Comparison of ENCODE assay signal across 19 cellular contexts in genomic region chr15:79164043-79164442, GRCh38.
A peak's percentile ranks its signal among the peaks of the same experiment; 100 is the strongest.
DNase-seq lines count a peak whose midpoint lies in the region; ATAC-seq and TF ChIP-seq lines count a peak whose summit lies in the region.
"Had no signal": no experiment of that assay in that cellular context is flagged by ENCODE, and none has a peak within 500 bp of the region (broad histone marks: within the 10 kb centered on the region; RNA-seq: fewer than 3 reads in every experiment).

No MANE protein-coding gene starts in this region.

- 47% methylated on average over 4 of the region's 4 CpGs for WGBS in liver

- TF ChIP-seq CTCF in RWPE2 (IDR thresholded peaks at IDR 0.05; ENCODE audit: poor library complexity, severe bottlenecking) (no peak), liver (IDR thresholded peaks at IDR 0.05; ENCODE audit: low read depth, low read length, missing input control) (no peak), type B pancreatic cell (conservative IDR thresholded peaks at IDR 0.05) (no peak)

- no peak overlapping the region for H3K4me3 Mint-ChIP-seq in type B pancreatic cell
- no peak overlapping the region for H3K4me3 Mint-ChIP-seq in natural killer cell treated with Interleukin-12 subunit alpha and Interleukin-12 subunit beta and Interleukin-15 and Interleukin-18, amount 100 ng/mL, for 72 hours
- H3K4me3 Mint-ChIP-seq: B cell; CD4-positive, alpha-beta T cell; CD8-positive, alpha-beta T cell had no signal

- H3K27ac ChIP-seq in RWPE2 (ENCODE audit: poor library complexity, severe bottlenecking) (no peak overlapping the region), liver (ENCODE audit: low read depth in 1 of 2, low read length in 2 of 2) (peak overlapping the region in 1 of 2 donors; percentile 9)
- H3K27ac ChIP-seq: 22Rv1; A549; BLaER1 treated with 17β-estradiol and CSF1 and Interleukin-3, amounts not matched to agents 10 nM and 100 nM; C4-2B had no signal

- H3K36me3 Mint-ChIP-seq in type B pancreatic cell: no peaks in the 10 kb centered on the region
- no peaks in the 10 kb centered on the region for H3K36me3 Mint-ChIP-seq in natural killer cell treated with Interleukin-12 subunit alpha and Interleukin-12 subunit beta and Interleukin-15 and Interleukin-18, amount 100 ng/mL, for 72 hours
- H3K36me3 Mint-ChIP-seq: CD8-positive, alpha-beta T cell had no signal

- H3K27ac Mint-ChIP-seq in type B pancreatic cell: no peak overlapping the region
- H3K27ac Mint-ChIP-seq in natural killer cell treated with Interleukin-12 subunit alpha and Interleukin-12 subunit beta and Interleukin-15 and Interleukin-18, amount 100 ng/mL, for 72 hours: no peak overlapping the region
- H3K27ac Mint-ChIP-seq: B cell; CD4-positive, alpha-beta T cell; CD8-positive, alpha-beta T cell had no signal

- H3K4me1 Mint-ChIP-seq in type B pancreatic cell (ENCODE audit: unreplicated experiment): peaks cover 3% of the 10 kb centered on the region
- no peaks in the 10 kb centered on the region for H3K4me1 Mint-ChIP-seq in natural killer cell treated with Interleukin-12 subunit alpha and Interleukin-12 subunit beta and Interleukin-15 and Interleukin-18, amount 100 ng/mL, for 72 hours (ENCODE audit: low read depth in 2 of 2)

- H3K27me3 ChIP-seq in RWPE2 (ENCODE audit: insufficient read depth, poor library complexity, severe bottlenecking) (no peaks in the 10 kb centered on the region), liver (ENCODE audit: control insufficient read depth in 4 of 4, insufficient read depth in 4 of 4, low read length in 3 of 4) (no peaks in the 10 kb centered on the region)
- H3K27me3 ChIP-seq: BLaER1 treated with 17β-estradiol and CSF1 and Interleukin-3, amounts not matched to agents 10 nM and 100 nM had no signal

- H3K9me3 Mint-ChIP-seq in type B pancreatic cell: no peaks in the 10 kb centered on the region
- H3K9me3 Mint-ChIP-seq in natural killer cell treated with Interleukin-12 subunit alpha and Interleukin-12 subunit beta and Interleukin-15 and Interleukin-18, amount 100 ng/mL, for 72 hours: no peaks in the 10 kb centered on the region
- H3K9me3 Mint-ChIP-seq: CD4-positive, alpha-beta T cell; CD8-positive, alpha-beta T cell had no signal

- H3K4me3 ChIP-seq in RWPE2 (ENCODE audit: severe bottlenecking): no peak overlapping the region
- H3K4me3 ChIP-seq in liver (ENCODE audit: low read depth in 1 of 3, low read length in 3 of 3): no peak overlapping the region
- H3K4me3 ChIP-seq: A549; BLaER1 treated with 17β-estradiol and CSF1 and Interleukin-3, amounts not matched to agents 10 nM and 100 nM had no signal

- ATAC-seq in RWPE2 (ENCODE audit: low read depth) (no peak), left lobe of liver (peak; percentile 93), HG02642 (IDR thresholded peaks at IDR 0.05; ENCODE audit: poor library complexity, unreplicated experiment) (no peak)
- ATAC-seq in natural killer cell treated with Interleukin-12 subunit alpha and Interleukin-12 subunit beta and Interleukin-15 and Interleukin-18, amount 100 ng/mL, for 72 hours: no peak
- ATAC-seq: A549; CD8-positive, alpha-beta T cell had no signal

- peaks cover 4% of the 10 kb centered on the region for H3K27me3 Mint-ChIP-seq in type B pancreatic cell
- H3K27me3 Mint-ChIP-seq in natural killer cell treated with Interleukin-12 subunit alpha and Interleukin-12 subunit beta and Interleukin-15 and Interleukin-18, amount 100 ng/mL, for 72 hours: peaks cover 25 to 32% of the 10 kb centered on the region in 2 donors

- DNase-seq in RWPE2 (ENCODE audit: low spot score) (peak; percentile 38), left lobe of liver (ENCODE audit: low spot score) (no peak), type B pancreatic cell (ENCODE audit: extremely low spot score, unreplicated experiment) (peak; percentile 31), cerebellar nuclear complex (lab: John Stamatoyannopoulos, UW) (no peak)
- no peak for DNase-seq in natural killer cell treated with Interleukin-12 subunit alpha and Interleukin-12 subunit beta and Interleukin-15 and Interleukin-18, amount 100 ng/mL, for 72 hours (ENCODE audit: low spot score)
- DNase-seq: AML-193; Caco-2; Calu3; CD4-positive, alpha-beta T cell; CD8-positive, alpha-beta T cell; DMS79 treated with DMSO at 0.1 percent for 48 hours; GF-D8 had no signal

- H3K9ac ChIP-seq in liver (ENCODE audit: low read depth in 1 of 2, low read length in 2 of 2): no peak overlapping the region
- H3K9ac ChIP-seq: BLaER1 treated with 17β-estradiol and CSF1 and Interleukin-3, amounts not matched to agents 10 nM and 100 nM had no signal

- H3K9me3 ChIP-seq in RWPE2 (ENCODE audit: severe bottlenecking): no peaks in the 10 kb centered on the region
- no peaks in the 10 kb centered on the region for H3K9me3 ChIP-seq in liver (ENCODE audit: control insufficient read depth in 4 of 4, low read length in 3 of 4)
- H3K9me3 ChIP-seq: A549, Caco-2 had no signal

- no peak for TF ChIP-seq RAD21 in liver (IDR thresholded peaks at IDR 0.05)

- H3K4me1 ChIP-seq in RWPE2 (ENCODE audit: insufficient read depth, poor library complexity, severe bottlenecking): peaks cover 3% of the 10 kb centered on the region
- H3K4me1 ChIP-seq in liver (ENCODE audit: control insufficient read depth in 4 of 4, insufficient read depth in 4 of 4, low read length in 3 of 4): peaks cover 4 to 19% (median 8%) of the 10 kb centered on the region in 4 donors

- H3K36me3 ChIP-seq in RWPE2 (ENCODE audit: low read depth) (no peaks in the 10 kb centered on the region), liver (ENCODE audit: control insufficient read depth in 4 of 4, insufficient read depth in 3 of 4, low read depth in 1 of 4, low read length in 3 of 4) (no peaks in the 10 kb centered on the region)
- H3K36me3 ChIP-seq: BLaER1 treated with 17β-estradiol and CSF1 and Interleukin-3, amounts not matched to agents 10 nM and 100 nM had no signal

TF ChIP-seq in liver, 16 proteins besides CTCF, POLR2A, EP300 and RAD21:
- peak; percentile 30 for TF ChIP-seq HNF4G (IDR thresholded peaks at IDR 0.05)
- TF ChIP-seq FOXA2 (IDR thresholded peaks at IDR 0.05): peak; percentile 91
- no peak for TF ChIP-seq JUND (IDR thresholded peaks at IDR 0.05)
- peak; percentile 27 for TF ChIP-seq SP1 (IDR thresholded peaks at IDR 0.05)
- TF ChIP-seq, protein P1, sequence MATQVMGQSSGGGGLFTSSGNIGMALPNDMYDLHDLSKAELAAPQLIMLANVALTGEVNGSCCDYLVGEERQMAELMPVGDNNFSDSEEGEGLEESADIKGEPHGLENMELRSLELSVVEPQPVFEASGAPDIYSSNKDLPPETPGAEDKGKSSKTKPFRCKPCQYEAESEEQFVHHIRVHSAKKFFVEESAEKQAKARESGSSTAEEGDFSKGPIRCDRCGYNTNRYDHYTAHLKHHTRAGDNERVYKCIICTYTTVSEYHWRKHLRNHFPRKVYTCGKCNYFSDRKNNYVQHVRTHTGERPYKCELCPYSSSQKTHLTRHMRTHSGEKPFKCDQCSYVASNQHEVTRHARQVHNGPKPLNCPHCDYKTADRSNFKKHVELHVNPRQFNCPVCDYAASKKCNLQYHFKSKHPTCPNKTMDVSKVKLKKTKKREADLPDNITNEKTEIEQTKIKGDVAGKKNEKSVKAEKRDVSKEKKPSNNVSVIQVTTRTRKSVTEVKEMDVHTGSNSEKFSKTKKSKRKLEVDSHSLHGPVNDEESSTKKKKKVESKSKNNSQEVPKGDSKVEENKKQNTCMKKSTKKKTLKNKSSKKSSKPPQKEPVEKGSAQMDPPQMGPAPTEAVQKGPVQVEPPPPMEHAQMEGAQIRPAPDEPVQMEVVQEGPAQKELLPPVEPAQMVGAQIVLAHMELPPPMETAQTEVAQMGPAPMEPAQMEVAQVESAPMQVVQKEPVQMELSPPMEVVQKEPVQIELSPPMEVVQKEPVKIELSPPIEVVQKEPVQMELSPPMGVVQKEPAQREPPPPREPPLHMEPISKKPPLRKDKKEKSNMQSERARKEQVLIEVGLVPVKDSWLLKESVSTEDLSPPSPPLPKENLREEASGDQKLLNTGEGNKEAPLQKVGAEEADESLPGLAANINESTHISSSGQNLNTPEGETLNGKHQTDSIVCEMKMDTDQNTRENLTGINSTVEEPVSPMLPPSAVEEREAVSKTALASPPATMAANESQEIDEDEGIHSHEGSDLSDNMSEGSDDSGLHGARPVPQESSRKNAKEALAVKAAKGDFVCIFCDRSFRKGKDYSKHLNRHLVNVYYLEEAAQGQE (IDR thresholded peaks at IDR 0.05): no peak
- no peak for TF ChIP-seq ATF3 (IDR thresholded peaks at IDR 0.05)
- peak; percentile 29 to 54 for TF ChIP-seq RXRA (IDR thresholded peaks at IDR 0.05)
- TF ChIP-seq YY1 (IDR thresholded peaks at IDR 0.05): no peak
- no peak for TF ChIP-seq EGR1 (IDR thresholded peaks at IDR 0.05; ENCODE audit: low read depth in 2 of 2)
- TF ChIP-seq FOXA1 (IDR thresholded peaks at IDR 0.05): peak; percentile 94
- no peak for TF ChIP-seq ZBTB33 (IDR thresholded peaks at IDR 0.05)
- peak; percentile 59 to 62 for TF ChIP-seq HNF4A (conservative IDR thresholded peaks at IDR 0.05)
- no peak for TF ChIP-seq GABPA (IDR thresholded peaks at IDR 0.05 in 1 of 2, conservative IDR thresholded peaks at IDR 0.05 in 1 of 2)
- TF ChIP-seq MAX (IDR thresholded peaks at IDR 0.05): no peak
- no peak for TF ChIP-seq TAF1 (conservative IDR thresholded peaks at IDR 0.05)
- TF ChIP-seq NR2F2 (IDR thresholded peaks at IDR 0.05): no peak

Comparison
In these comparisons a context has a peak if more than half of its experiments do, and no peak if none do; other contexts are left out.
1. DNase-seq: peak in RWPE2 (single experiment) and type B pancreatic cell (single experiment); none in left lobe of liver (single experiment), cerebellar nuclear complex (0 of 2) and natural killer cell treated with Interleukin-12 subunit alpha and Interleukin-12 subunit beta and Interleukin-15 and Interleukin-18, amount 100 ng/mL, for 72 hours (single experiment).